Comparison of ENCODE assay signal across 8 cellular contexts in genomic region chr4:183099537-183100297, GRCh38. TPM values are rescaled to one million over a fixed set of nuclear protein-coding genes. Genes with fewer than 3 reads are reported as not detected.
DNase-seq lines count a peak whose midpoint lies in the region; ATAC-seq and TF ChIP-seq lines count a peak whose summit lies in the region.

No MANE protein-coding gene starts in this region.

- peak overlapping the region; percentile 98 for H3K9ac ChIP-seq in SK-N-SH
- H3K9ac ChIP-seq in stomach smooth muscle (ENCODE audit: low read length in 2 of 2), result peak overlapping the region; percentile 76

- ATAC-seq in GM19463 (IDR thresholded peaks at IDR 0.05; ENCODE audit: unreplicated experiment), result peak; percentile 5
- no peak for ATAC-seq in GM18858 (IDR thresholded peaks at IDR 0.05; ENCODE audit: unreplicated experiment)

- no peak for TF ChIP-seq EP300 in SK-N-SH (IDR thresholded peaks at IDR 0.05; ENCODE audit: borderline replicate concordance in 1 of 2, low read depth in 1 of 2, low read length in 1 of 2)

- H4K20me1 ChIP-seq in SK-N-SH (ENCODE audit: insufficient read depth), result peaks cover 27% of the 10 kb centered on the region

- H3K36me3 ChIP-seq in SK-N-SH (replicated peaks in 1 of 2; ENCODE audit: control insufficient read depth in 1 of 2, insufficient read depth in 2 of 2, low read length in 1 of 2) (no peaks in the 10 kb centered on the region), stomach smooth muscle (ENCODE audit: control insufficient read depth in 2 of 2, insufficient read depth in 2 of 2, low read length in 2 of 2) (no peaks in the 10 kb centered on the region)

- H3K79me2 ChIP-seq in SK-N-SH (ENCODE audit: insufficient read depth), result peaks cover 55% of the 10 kb centered on the region

- H3K27ac ChIP-seq in SK-N-SH (ENCODE audit: low read depth in 2 of 2, low read length in 1 of 2), result peak overlapping the region; percentile 71 to 96; a peak in 3 of 4 replicates
- peak overlapping the region; percentile 97 to 99 for H3K27ac ChIP-seq in coronary artery
- H3K27ac ChIP-seq in stomach smooth muscle (ENCODE audit: low read length), result no peak overlapping the region

- POLR2A ChIA-PET in SK-N-SH (lab: Yijun Ruan, JAX), result no interaction called here

- H3K4me1 ChIP-seq in SK-N-SH (ENCODE audit: control insufficient read depth in 1 of 2, insufficient read depth in 2 of 2, low read depth in 1 of 2, low read length in 1 of 2) (peaks cover 2 to 30% of the 10 kb centered on the region in 2 experiments), stomach smooth muscle (ENCODE audit: control insufficient read depth, insufficient read depth, low read length) (peaks cover 13% of the 10 kb centered on the region)

- H3K4me3 ChIP-seq in SK-N-SH (ENCODE audit: low read depth in 2 of 2, low read length in 1 of 2) (peak overlapping the region; percentile 86 to 94), coronary artery (peak overlapping the region; percentile 81), lower leg skin (ENCODE audit: low read depth, poor library complexity, severe bottlenecking) (peak overlapping the region; percentile 88), stomach smooth muscle (ENCODE audit: low read length in 2 of 2) (peak overlapping the region; percentile 75 to 88)

- H2AFZ ChIP-seq in SK-N-SH (ENCODE audit: low read depth), result peak overlapping the region; percentile 60; the same call in 1 of the 2 replicates

- H3K9me2 ChIP-seq in SK-N-SH, result no peaks in the 10 kb centered on the region

- CTCF ChIA-PET in SK-N-SH (lab: Yijun Ruan, JAX), result interaction anchor here (1.0 to 3.6 kb wide), 5 partner anchors 9 to 163 kb away, joined by 3 to 16 read pairs (median 3); no protein-coding TSS in a partner anchor

- 8% methylated on average over 12 of the region's 73 CpGs for WGBS in SK-N-SH (ENCODE audit: low lambda C conversion rate)
- 0 to 3% methylated on average over 18 to 48 of the region's 73 CpGs for WGBS in lower leg skin, 2 donors

- intact Hi-C loops in lower leg skin (cut with DNase I; ENCODE audit: low total_unique reads), result no loop called here

- TF ChIP-seq POLR2A in lower leg skin (IDR thresholded peaks at IDR 0.05), result no peak

- DNase-seq in AG08395 (ENCODE audit: low spot score), result peak; percentile 25
- no peak for DNase-seq in SK-N-SH
- peak; percentile 77 for DNase-seq in coronary artery (ENCODE audit: low spot score)
- DNase-seq in lower leg skin (ENCODE audit: low spot score in 2 of 2), result peak; percentile 19 to 88
- DNase-seq in NCI-H2196 (lab: John Stamatoyannopoulos, UW; ENCODE audit: unreplicated experiment), result no peak

- TF ChIP-seq CTCF in SK-N-SH (IDR thresholded peaks at IDR 0.05) (peak; percentile 19; the same call in 1 of the 2 replicates), coronary artery (IDR thresholded peaks at IDR 0.05) (no peak), lower leg skin (IDR thresholded peaks at IDR 0.05) (no peak)

- TF ChIP-seq RAD21 in SK-N-SH (IDR thresholded peaks at IDR 0.05; ENCODE audit: low read length), result no peak

- H3K27me3 ChIP-seq in SK-N-SH (ENCODE audit: insufficient read depth) (no peaks in the 10 kb centered on the region), stomach smooth muscle (ENCODE audit: control insufficient read depth in 1 of 2, insufficient read depth in 2 of 2, low read length in 2 of 2) (no peaks in the 10 kb centered on the region)

- H3K9me3 ChIP-seq in SK-N-SH, result no peaks in the 10 kb centered on the region
- H3K9me3 ChIP-seq in stomach smooth muscle (ENCODE audit: control insufficient read depth in 2 of 2, low read length in 2 of 2), result no peaks in the 10 kb centered on the region

- H3K4me2 ChIP-seq in SK-N-SH, result peak overlapping the region; percentile 97

- H3F3A ChIP-seq in SK-N-SH (replicated peaks; ENCODE audit: insufficient read depth), result peaks cover 8% of the 10 kb centered on the region

TF ChIP-seq in SK-N-SH, 30 proteins besides CTCF, POLR2A, EP300 and RAD21:
- TF ChIP-seq PBX3 (IDR thresholded peaks at IDR 0.05) (no peak), MXI1 (IDR thresholded peaks at IDR 0.05; ENCODE audit: low read depth, low read length) (0 out of 2 replicates have a peak, but pooled peaks have one; percentile 15), MAX (IDR thresholded peaks at IDR 0.05; ENCODE audit: low read depth) (peak; percentile 52; the same call in 1 of the 2 replicates)

RNA-seq across cellular contexts. Expression of gene WWC2, which starts 0.7 kb away (rescaled TPM):
- polyA plus RNA-seq in SK-N-SH (2012; rRNA removed), result 18.4 and 19.0 TPM in 2 replicates
- polyA plus RNA-seq in SK-N-SH (2012; cell fraction: cytosol; rRNA removed), result 18.1 and 19.6 TPM in 2 replicates
- polyA plus RNA-seq in SK-N-SH (2012; cell fraction: nucleus; rRNA removed), result 33.7 TPM in 2 replicates
- total RNA-seq in lower leg skin, result 10 to 100 TPM; 11.2 to 14.7 (median 12.4) TPM

Comparison
In these comparisons a context has a peak if more than half of its experiments do, and no peak if none do; other contexts are left out.
1. DNase-seq: peak in AG08395 (single experiment), coronary artery (single experiment) and lower leg skin (2 of 2); none in SK-N-SH (single experiment) and NCI-H2196 (single experiment).
2. Peak in every context shown above with its lines, with median percentiles within 50 percentile points of each other: H3K4me3 ChIP-seq.